In the genomic region with DNA sequence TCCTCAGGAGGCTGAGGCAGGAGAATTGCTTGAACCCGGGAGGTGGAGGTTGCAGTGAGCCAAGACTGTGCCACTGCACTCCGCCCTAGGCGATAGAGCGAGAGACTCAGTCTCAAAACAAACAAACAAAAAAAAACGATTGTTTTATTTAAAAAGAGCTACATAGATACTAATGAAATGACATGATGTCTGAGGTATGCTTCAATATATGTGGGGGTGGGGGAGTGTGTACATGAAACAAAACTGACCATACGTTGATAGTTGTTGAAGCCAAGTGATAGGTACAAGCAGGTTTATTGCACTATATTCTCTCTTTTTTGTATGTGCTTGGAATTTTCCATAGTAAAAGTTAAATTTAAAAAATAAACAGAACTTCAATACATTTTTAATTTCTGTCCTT, we compare ENCODE assay signal across 22 cellular contexts.
DNase-seq lines count a peak whose midpoint lies in the region; ATAC-seq and TF ChIP-seq lines count a peak whose summit lies in the region.
"Had no signal": no experiment of that assay in that cellular context is flagged by ENCODE, and none has a peak within 500 bp of the region (broad histone marks: within the 10 kb centered on the region; RNA-seq: fewer than 3 reads in every experiment).

No MANE protein-coding gene starts in this region.

- H3K9me3 Mint-ChIP-seq in MCF 10A (ENCODE audit: unreplicated experiment), result peaks cover 13% of the 10 kb centered on the region

- H3K4me3 Mint-ChIP-seq in MCF 10A (ENCODE audit: unreplicated experiment), result no peak overlapping the region
- H3K4me3 Mint-ChIP-seq: CD14-positive monocyte; CD4-positive, alpha-beta T cell; CD8-positive, alpha-beta memory T cell; HFFc6 had no signal

- H3K36me3 ChIP-seq in mammary epithelial cell (ENCODE audit: insufficient read depth, low read length) (no peaks in the 10 kb centered on the region), SK-N-MC (ENCODE audit: insufficient read depth, low read length) (no peaks in the 10 kb centered on the region), upper lobe of left lung (no peaks in the 10 kb centered on the region), H7 (replicated peaks; ENCODE audit: control insufficient read depth, insufficient read depth, low read length) (no peaks in the 10 kb centered on the region)
- H3K36me3 ChIP-seq: BE2C; BLaER1 treated with 17β-estradiol and CSF1 and Interleukin-3, amounts not matched to agents 10 nM and 100 nM; HAP-1 had no signal

- H3K4me1 Mint-ChIP-seq in MCF 10A (ENCODE audit: insufficient read depth, unreplicated experiment), result peaks cover 30% of the 10 kb centered on the region
- H3K4me1 Mint-ChIP-seq: CD14-positive monocyte; CD8-positive, alpha-beta memory T cell had no signal

- CTCF ChIA-PET in MCF 10A (lab: Yijun Ruan, JAX), result no interaction called here
- CTCF ChIA-PET in mammary epithelial cell (lab: Charles Lee; ENCODE audit: low non-redundant PET), result no interaction called here

- in situ Hi-C loops in mammary epithelial cell (cut with MboI; ENCODE audit: low sequenced_read_pairs in 2 of 2), result no loop called here

- H3K9ac ChIP-seq in mammary epithelial cell (ENCODE audit: insufficient read depth, low read length) (no peak overlapping the region), SK-N-MC (ENCODE audit: insufficient read length) (no peak overlapping the region)
- H3K9ac ChIP-seq: BLaER1 treated with 17β-estradiol and CSF1 and Interleukin-3, amounts not matched to agents 10 nM and 100 nM; GM23248 had no signal

- BruUV-seq in MCF 10A (replicated peaks; lab: Mats Ljungman, UMichigan) (no TSS peak), mammary epithelial cell (replicated peaks; lab: Mats Ljungman, UMichigan) (no TSS peak)

- H3K4me2 ChIP-seq in mammary epithelial cell (ENCODE audit: insufficient read depth, low read depth, low read length), result no peak overlapping the region
- H3K4me2 ChIP-seq: BLaER1 treated with 17β-estradiol and CSF1 and Interleukin-3, amounts not matched to agents 10 nM and 100 nM had no signal

- H3K27me3 ChIP-seq in mammary epithelial cell (ENCODE audit: insufficient read depth, low read length), result no peaks in the 10 kb centered on the region
- no peaks in the 10 kb centered on the region for H3K27me3 ChIP-seq in upper lobe of left lung
- no peaks in the 10 kb centered on the region for H3K27me3 ChIP-seq in H7 (ENCODE audit: control insufficient read depth, insufficient read depth, low read length)
- H3K27me3 ChIP-seq: BE2C; BLaER1 treated with 17β-estradiol and CSF1 and Interleukin-3, amounts not matched to agents 10 nM and 100 nM had no signal

- no peak for TF ChIP-seq EP300 in upper lobe of left lung (IDR thresholded peaks at IDR 0.05)

- DNase-seq in MCF 10A (ENCODE audit: unreplicated experiment) (peak; percentile 3), mammary epithelial cell (no peak), SK-N-MC (ENCODE audit: low read depth, low spot score) (no peak), epithelial cell of prostate (ENCODE audit: low read depth, low spot score) (no peak), upper lobe of left lung (no peak), H7 (no peak)
- DNase-seq: ACHN; AML-193; BE2C; CD4-positive, alpha-beta T cell; CD8-positive, alpha-beta memory T cell; DMS 273 treated with DMSO at 0.1 percent for 48 hours; DMS79; EL; GDM1; GM23248; HFFc6 had no signal

- POLR2A ChIA-PET in MCF 10A (lab: Yijun Ruan, JAX), result interaction anchor here (6.3 kb wide), 1 partner anchor 11 kb away, joined by 52 read pairs; no protein-coding TSS in a partner anchor

- H3K27ac Mint-ChIP-seq in MCF 10A (ENCODE audit: low read depth, unreplicated experiment), result peak overlapping the region; percentile 28
- H3K27ac Mint-ChIP-seq: CD14-positive monocyte; CD4-positive, alpha-beta T cell; CD8-positive, alpha-beta memory T cell; HFFc6 had no signal

- H3K4me3 ChIP-seq in mammary epithelial cell (replicated peaks in 1 of 3; ENCODE audit: insufficient read depth in 1 of 3, low read depth in 2 of 3, low read length in 3 of 3) (no peak overlapping the region), SK-N-MC (no peak overlapping the region), upper lobe of left lung (no peak overlapping the region), H7 (ENCODE audit: insufficient read depth, low read depth, low read length) (no peak overlapping the region)
- H3K4me3 ChIP-seq: BLaER1 treated with 17β-estradiol and CSF1 and Interleukin-3, amounts not matched to agents 10 nM and 100 nM; GM12878; GM23248; HAP-1 had no signal

- no peak for TF ChIP-seq POLR2A in upper lobe of left lung (IDR thresholded peaks at IDR 0.05)

- H3K4me1 ChIP-seq in mammary epithelial cell (ENCODE audit: insufficient read depth, low read length), result peaks cover 20% of the 10 kb centered on the region
- no peaks in the 10 kb centered on the region for H3K4me1 ChIP-seq in upper lobe of left lung
- H3K4me1 ChIP-seq: BE2C; BLaER1 treated with 17β-estradiol and CSF1 and Interleukin-3, amounts not matched to agents 10 nM and 100 nM; HAP-1 had no signal

- H3K9me3 ChIP-seq in mammary epithelial cell (replicated peaks; ENCODE audit: insufficient read depth, low read length) (no peaks in the 10 kb centered on the region), SK-N-MC (ENCODE audit: low read depth, low read length) (no peaks in the 10 kb centered on the region), upper lobe of left lung (no peaks in the 10 kb centered on the region)
- H3K9me3 ChIP-seq: BE2C, HAP-1 had no signal

- no peaks in the 10 kb centered on the region for H3K36me3 Mint-ChIP-seq in MCF 10A (ENCODE audit: insufficient read depth, unreplicated experiment)
- H3K36me3 Mint-ChIP-seq: CD14-positive monocyte; CD8-positive, alpha-beta memory T cell had no signal

- dilution Hi-C loops in mammary epithelial cell (cut with HindIII; ENCODE audit: low sequenced_read_pairs), result no loop called here

- intact Hi-C loops in MCF 10A (cut with micrococcal nuclease) (loop anchor here (10.0 kb wide), 1 partner anchor 230 kb away; no protein-coding TSS in a partner anchor), mammary epithelial cell (cut with micrococcal nuclease) (loop anchor here (5.0 kb wide), 1 partner anchor 228 kb away; no protein-coding TSS in a partner anchor)

- WGBS in mammary epithelial cell (ENCODE audit: low coverage, missing lambda C conversion rate), result 90% methylated on average over 3 of the region's 6 CpGs
- 89 to 91% methylated on average over 6 of the region's 6 CpGs for WGBS in upper lobe of left lung, 2 donors

- no peaks in the 10 kb centered on the region for H4K20me1 ChIP-seq in mammary epithelial cell (ENCODE audit: insufficient read depth, low read length)
- H4K20me1 ChIP-seq: BLaER1 treated with 17β-estradiol and CSF1 and Interleukin-3, amounts not matched to agents 10 nM and 100 nM had no signal

- ATAC-seq in upper lobe of left lung (ENCODE audit: low FRiP score in 2 of 2), result no peak
- ATAC-seq: GM12878 had no signal

- H3K27me3 Mint-ChIP-seq in MCF 10A (ENCODE audit: insufficient read depth, unreplicated experiment), result no peaks in the 10 kb centered on the region
- H3K27me3 Mint-ChIP-seq: CD8-positive, alpha-beta memory T cell had no signal

- H3K27ac ChIP-seq in mammary epithelial cell (ENCODE audit: insufficient read depth, low read depth, low read length), result no peak overlapping the region
- 0 out of 2 replicates have a peak overlapping the region, but pooled peaks have one; percentile 16 for H3K27ac ChIP-seq in SK-N-MC
- peak overlapping the region; percentile 78 for H3K27ac ChIP-seq in epithelial cell of prostate
- no peak overlapping the region for H3K27ac ChIP-seq in upper lobe of left lung
- H3K27ac ChIP-seq: 22Rv1; BLaER1 treated with 17β-estradiol and CSF1 and Interleukin-3, amounts not matched to agents 10 nM and 100 nM; GM23248 had no signal

- H3K79me2 ChIP-seq in mammary epithelial cell (ENCODE audit: insufficient read depth, low read length), result no peaks in the 10 kb centered on the region

- TF ChIP-seq CTCF in MCF 10A (IDR thresholded peaks at IDR 0.05; ENCODE audit: unreplicated experiment) (no peak), mammary epithelial cell (conservative IDR thresholded peaks at IDR 0.05 in 1 of 2, IDR thresholded peaks at IDR 0.05 in 1 of 2; ENCODE audit: extremely low read depth in 1 of 2, insufficient read depth in 1 of 2, low read depth in 1 of 2, low read length in 2 of 2) (no peak), upper lobe of left lung (IDR thresholded peaks at IDR 0.05) (no peak)

- H2AFZ ChIP-seq in mammary epithelial cell (ENCODE audit: low read depth, low read length), result no peak overlapping the region
- H2AFZ ChIP-seq: GM23248 had no signal

Comparison
In these comparisons a context has a peak if more than half of its experiments do, and no peak if none do; other contexts are left out.
1. H3K27ac ChIP-seq: peak in SK-N-MC (single experiment) and epithelial cell of prostate (single experiment); none in mammary epithelial cell (single experiment) and upper lobe of left lung (0 of 4).